In the genomic region with DNA sequence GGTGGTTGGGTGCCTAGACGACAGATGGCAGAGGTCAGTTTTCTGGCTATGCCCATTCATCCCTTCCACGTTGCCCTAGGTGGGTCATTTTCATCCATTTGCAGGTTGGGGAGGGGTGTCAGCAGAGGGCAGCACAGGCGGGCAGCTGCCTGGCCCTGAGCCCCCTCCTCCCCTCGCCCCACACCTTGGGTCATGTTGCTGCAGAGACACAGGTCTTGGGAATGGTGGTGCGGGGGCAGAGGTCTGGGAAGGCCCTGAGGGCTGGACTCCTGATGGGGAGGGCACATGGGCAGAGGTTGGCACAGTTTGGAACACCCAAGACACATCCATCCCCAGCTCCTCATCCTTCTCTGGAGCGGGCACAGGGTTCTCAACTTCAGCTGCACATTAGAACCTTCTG, we compare ENCODE assay signal across 2 cellular contexts.
TF ChIP-seq lines count a peak whose summit lies in the region.

No MANE protein-coding gene starts in this region.

TF ChIP-seq in GM23338, 12 proteins besides CTCF, POLR2A, EP300 and RAD21:
- TF ChIP-seq EZH2 (IDR thresholded peaks at IDR 0.05; ENCODE audit: low read depth, unreplicated experiment) (no peak), JUNB (IDR thresholded peaks at IDR 0.05; ENCODE audit: unreplicated experiment) (no peak)

TF ChIP-seq in H1, 55 proteins besides CTCF, POLR2A, EP300 and RAD21:
- TF ChIP-seq PHF8 (conservative IDR thresholded peaks at IDR 0.05; ENCODE audit: low read depth, low read length) (no peak), CTBP2 (IDR thresholded peaks at IDR 0.05; ENCODE audit: borderline replicate concordance, insufficient read depth, insufficient read length, low read length) (no peak), RXRA (IDR thresholded peaks at IDR 0.05; ENCODE audit: insufficient read depth, low read depth, low read length) (no peak), TAF7 (optimal IDR thresholded peaks at IDR 0.05; ENCODE audit: borderline replicate concordance, low read depth, low read length) (no peak), KDM5A (IDR thresholded peaks at IDR 0.05; ENCODE audit: low read length) (no peak), HDAC2 (IDR thresholded peaks at IDR 0.05; ENCODE audit: borderline replicate concordance in 1 of 2, low read depth in 2 of 2, low read length in 2 of 2) (no peak), BRCA1 (IDR thresholded peaks at IDR 0.05; ENCODE audit: low read depth, low read length) (no peak), CHD2 (IDR thresholded peaks at IDR 0.05; ENCODE audit: low read length) (no peak), KDM1A (IDR thresholded peaks at IDR 0.05; ENCODE audit: borderline replicate concordance, low read length) (no peak), BACH1 (IDR thresholded peaks at IDR 0.05; ENCODE audit: low read length) (no peak), RNF2 (IDR thresholded peaks at IDR 0.05; ENCODE audit: borderline replicate concordance, low read depth, low read length, missing control alignments, poor library complexity, severe bottlenecking) (no peak), POU5F1 (IDR thresholded peaks at IDR 0.05; ENCODE audit: low read depth, low read length) (no peak)
- TF ChIP-seq, protein P1, sequence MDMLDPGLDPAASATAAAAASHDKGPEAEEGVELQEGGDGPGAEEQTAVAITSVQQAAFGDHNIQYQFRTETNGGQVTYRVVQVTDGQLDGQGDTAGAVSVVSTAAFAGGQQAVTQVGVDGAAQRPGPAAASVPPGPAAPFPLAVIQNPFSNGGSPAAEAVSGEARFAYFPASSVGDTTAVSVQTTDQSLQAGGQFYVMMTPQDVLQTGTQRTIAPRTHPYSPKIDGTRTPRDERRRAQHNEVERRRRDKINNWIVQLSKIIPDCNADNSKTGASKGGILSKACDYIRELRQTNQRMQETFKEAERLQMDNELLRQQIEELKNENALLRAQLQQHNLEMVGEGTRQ (IDR thresholded peaks at IDR 0.05; ENCODE audit: low read length), result no peak
TF ChIP-seq in H1: peak in this region for 0.
